ENCODE assay signal across 13 cellular contexts in genomic region chr13:27536361-27537101, GRCh38.
A peak's percentile ranks its signal among the peaks of the same experiment; 100 is the strongest.
DNase-seq lines count a peak whose midpoint lies in the region; ATAC-seq and TF ChIP-seq lines count a peak whose summit lies in the region.
"Had no signal": no experiment of that assay in that cellular context is flagged by ENCODE, and none has a peak within 500 bp of the region (broad histone marks: within the 10 kb centered on the region; RNA-seq: fewer than 3 reads in every experiment).

No MANE protein-coding gene starts in this region.

- no peaks in the 10 kb centered on the region for H3K27me3 ChIP-seq in breast epithelium

- H3K4me3 Mint-ChIP-seq in MCF 10A (ENCODE audit: unreplicated experiment) (no peak overlapping the region), nephron progenitor cell (no peak overlapping the region)
- no peak overlapping the region for H3K4me3 Mint-ChIP-seq in activated CD4-positive, alpha-beta memory T cell treated with anti-CD3 and anti-CD28 coated beads, Interleukin-2, amount 10 ng/mL, durations not matched to agents 7 days and 5 days
- H3K4me3 Mint-ChIP-seq: CD8-positive, alpha-beta memory T cell had no signal

- no TSS peak for BruUV-seq in MCF 10A (replicated peaks; lab: Mats Ljungman, UMichigan)

- H3K4me1 ChIP-seq in breast epithelium, result no peaks in the 10 kb centered on the region
- H3K4me1 ChIP-seq: SJSA1 had no signal

- intact Hi-C loops in MCF 10A (cut with micrococcal nuclease), result no loop called here
- intact Hi-C loops in breast epithelium (cut with DNase I; ENCODE audit: low total_unique reads), result no loop called here

- no peaks in the 10 kb centered on the region for H3K36me3 ChIP-seq in breast epithelium
- H3K36me3 ChIP-seq: SJSA1 had no signal

- H3K9me3 ChIP-seq in breast epithelium, result no peaks in the 10 kb centered on the region
- H3K9me3 ChIP-seq: SJSA1 had no signal

- H3K27ac Mint-ChIP-seq in MCF 10A (ENCODE audit: low read depth, unreplicated experiment), result no peak overlapping the region
- H3K27ac Mint-ChIP-seq in nephron progenitor cell, result peak overlapping the region; percentile 14
- no peak overlapping the region for H3K27ac Mint-ChIP-seq in activated CD4-positive, alpha-beta memory T cell treated with anti-CD3 and anti-CD28 coated beads, Interleukin-2, amount 10 ng/mL, durations not matched to agents 7 days and 5 days

- H3K27ac ChIP-seq in breast epithelium, result no peak overlapping the region
- H3K27ac ChIP-seq: KMS-11, SJSA1 had no signal

- ATAC-seq in esophagus mucosa, result peak; percentile 59
- ATAC-seq: PC-3 had no signal

- H3K4me3 ChIP-seq in breast epithelium, result no peak overlapping the region
- H3K4me3 ChIP-seq: SJSA1 had no signal

- POLR2A ChIA-PET in MCF 10A (lab: Yijun Ruan, JAX), result interaction anchor here (0.7 to 1.9 kb wide), 5 partner anchors 13 to 451 kb away, joined by 3 to 10 read pairs (median 4); partner anchors contain the start of genes LNX2 and MTIF3
- POLR2A ChIA-PET in activated CD4-positive, alpha-beta memory T cell treated with anti-CD3 and anti-CD28 coated beads, Interleukin-2, amount 10 ng/mL, durations not matched to agents 7 days and 5 days (lab: Charles Lee), result no interaction called here

- H3K9me3 Mint-ChIP-seq in MCF 10A (ENCODE audit: unreplicated experiment) (no peaks in the 10 kb centered on the region), nephron progenitor cell (no peaks in the 10 kb centered on the region)
- H3K9me3 Mint-ChIP-seq in activated CD4-positive, alpha-beta memory T cell treated with anti-CD3 and anti-CD28 coated beads, Interleukin-2, amount 10 ng/mL, durations not matched to agents 7 days and 5 days, result no peaks in the 10 kb centered on the region
- H3K9me3 Mint-ChIP-seq: CD8-positive, alpha-beta memory T cell had no signal

- H3K27me3 Mint-ChIP-seq in MCF 10A (ENCODE audit: insufficient read depth, unreplicated experiment) (no peaks in the 10 kb centered on the region), nephron progenitor cell (ENCODE audit: low read depth, poor library complexity) (peaks cover 6% of the 10 kb centered on the region)
- no peaks in the 10 kb centered on the region for H3K27me3 Mint-ChIP-seq in activated CD4-positive, alpha-beta memory T cell treated with anti-CD3 and anti-CD28 coated beads, Interleukin-2, amount 10 ng/mL, durations not matched to agents 7 days and 5 days
- H3K27me3 Mint-ChIP-seq: CD8-positive, alpha-beta memory T cell had no signal

- DNase-seq in MCF 10A (ENCODE audit: unreplicated experiment) (peak; percentile 38), breast epithelium (ENCODE audit: low spot score in 2 of 2) (no peak), nephron progenitor cell (no peak), T-helper 1 cell (no peak), COLO829 (ENCODE audit: low spot score) (no peak)
- no peak for DNase-seq in activated CD4-positive, alpha-beta memory T cell treated with anti-CD3 and anti-CD28 coated beads, Interleukin-2, amount 10 ng/mL, durations not matched to agents 7 days and 5 days
- DNase-seq: CD8-positive, alpha-beta memory T cell; NCI-H1930; NCI-H526; PC-3 had no signal

- H3K4me1 Mint-ChIP-seq in MCF 10A (ENCODE audit: insufficient read depth, unreplicated experiment) (peaks cover 8% of the 10 kb centered on the region), nephron progenitor cell (peaks cover 32% of the 10 kb centered on the region)
- no peaks in the 10 kb centered on the region for H3K4me1 Mint-ChIP-seq in activated CD4-positive, alpha-beta memory T cell treated with anti-CD3 and anti-CD28 coated beads, Interleukin-2, amount 10 ng/mL, durations not matched to agents 7 days and 5 days

- TF ChIP-seq CTCF in MCF 10A (IDR thresholded peaks at IDR 0.05; ENCODE audit: unreplicated experiment) (no peak), breast epithelium (IDR thresholded peaks at IDR 0.05) (no peak), nephron progenitor cell (IDR thresholded peaks at IDR 0.05) (no peak)

- CTCF ChIA-PET in MCF 10A (lab: Yijun Ruan, JAX), result interaction anchor here (0.6 to 1.5 kb wide), 3 partner anchors 13 to 290 kb away, joined by 3 to 12 read pairs (median 3); no protein-coding TSS in a partner anchor
- CTCF ChIA-PET in activated CD4-positive, alpha-beta memory T cell treated with anti-CD3 and anti-CD28 coated beads, Interleukin-2, amount 10 ng/mL, durations not matched to agents 7 days and 5 days (lab: Charles Lee), result no interaction called here

- peaks cover 2% of the 10 kb centered on the region for H3K36me3 Mint-ChIP-seq in MCF 10A (ENCODE audit: insufficient read depth, unreplicated experiment)
- no peaks in the 10 kb centered on the region for H3K36me3 Mint-ChIP-seq in nephron progenitor cell (ENCODE audit: low read depth)
- H3K36me3 Mint-ChIP-seq in activated CD4-positive, alpha-beta memory T cell treated with anti-CD3 and anti-CD28 coated beads, Interleukin-2, amount 10 ng/mL, durations not matched to agents 7 days and 5 days (ENCODE audit: low read depth), result no peaks in the 10 kb centered on the region
- H3K36me3 Mint-ChIP-seq: CD8-positive, alpha-beta memory T cell had no signal

- no peak for TF ChIP-seq POLR2A in breast epithelium (IDR thresholded peaks at IDR 0.05)
